Comparison of ENCODE assay signal across 10 cellular contexts in genomic region chr14:96090441-96091148, GRCh38. TPM values are rescaled to one million over a fixed set of nuclear protein-coding genes. Genes with fewer than 3 reads are reported as not detected.
DNase-seq lines count a peak whose midpoint lies in the region; TF ChIP-seq lines count a peak whose summit lies in the region.
"Had no signal": no experiment of that assay in that cellular context is flagged by ENCODE, and none has a peak within 500 bp of the region (broad histone marks: within the 10 kb centered on the region; RNA-seq: fewer than 3 reads in every experiment).

No MANE protein-coding gene starts in this region.

- H3K27ac ChIP-seq in PC-9 = no peak overlapping the region

- BruUV-seq in PC-9 (replicated peaks; lab: Mats Ljungman, UMichigan) = no TSS peak

- POLR2A ChIA-PET in PC-9 (lab: Charles Lee; ENCODE audit: unreplicated experiment) = no interaction called here

- H3K4me2 ChIP-seq in PC-9 = no peak overlapping the region

- H3K79me2 ChIP-seq in PC-9 (ENCODE audit: low read depth) = no peaks in the 10 kb centered on the region

- in situ Hi-C loops in HAP-1 (cut with MboI; ENCODE audit: low sequenced_read_pairs) = loop anchor here (10.0 kb wide), 1 partner anchor 324 kb away; no protein-coding TSS in a partner anchor

- H3K9me3 ChIP-seq in HAP-1 (no peaks in the 10 kb centered on the region), PC-9 (ENCODE audit: insufficient read depth, low read depth) (no peaks in the 10 kb centered on the region)

- H3K4me3 ChIP-seq in HAP-1 = no peak overlapping the region
- no peak overlapping the region for H3K4me3 ChIP-seq in PC-9
- H3K4me3 ChIP-seq: K562 had no signal

- H2AFZ ChIP-seq in PC-9 = no peak overlapping the region

- H4K20me1 ChIP-seq in PC-9 (ENCODE audit: insufficient read depth) = no peaks in the 10 kb centered on the region

- intact Hi-C loops in head of caudate nucleus (cut with DNase I) (loop anchor here (5.0 kb wide), 2 partner anchors 48 to 528 kb away; no protein-coding TSS in a partner anchor), PC-9 (cut with micrococcal nuclease; ENCODE audit: unreplicated experiment) (no loop called here)

- TF ChIP-seq CTCF in PC-9 (conservative IDR thresholded peaks at IDR 0.05) = no peak

- CTCF ChIA-PET in PC-9 (lab: Charles Lee) = no interaction called here

- no peaks in the 10 kb centered on the region for H3K4me1 ChIP-seq in HAP-1
- H3K4me1 ChIP-seq in PC-9 (replicated peaks; ENCODE audit: insufficient read depth) = peaks cover 53% of the 10 kb centered on the region

- no peaks in the 10 kb centered on the region for H3K36me3 ChIP-seq in HAP-1 (replicated peaks)
- H3K36me3 ChIP-seq in PC-9 (ENCODE audit: low read depth) = no peaks in the 10 kb centered on the region

- DNase-seq in HAP-1 (ENCODE audit: low spot score in 2 of 2) = peak; percentile 2 to 54
- DNase-seq in NCI-H774 (lab: John Stamatoyannopoulos, UW) = peak; percentile 17
- peak; percentile 23 to 86 (median 63) for DNase-seq in head of caudate nucleus
- DNase-seq in smooth muscle cell of the brain vasculature (ENCODE audit: low read depth, low spot score) = peak; percentile 35
- no peak for DNase-seq in PC-9
- DNase-seq in SW 1271 (lab: John Stamatoyannopoulos, UW) = no peak
- no peak for DNase-seq in activated T-cell treated with anti-CD3 and anti-CD28 coated beads, Interleukin-2, amount 50 U/mL, for 48 hours
- no peak for DNase-seq in GM19240 (ENCODE audit: insufficient read length, low spot score)
- DNase-seq: activated gamma-delta T cell had no signal

- H3K27me3 ChIP-seq in HAP-1 (ENCODE audit: low read depth) (no peaks in the 10 kb centered on the region), PC-9 (ENCODE audit: insufficient read depth, low read depth) (no peaks in the 10 kb centered on the region)

- H3K9me2 ChIP-seq in PC-9 (ENCODE audit: insufficient read depth) = no peaks in the 10 kb centered on the region

- peaks cover 9% of the 10 kb centered on the region; the same call in 1 of the 2 replicates for H3F3A ChIP-seq in PC-9 (ENCODE audit: insufficient read depth, low read depth)

RNA-seq across cellular contexts. Expression of gene C14orf132, which starts 51.4 kb away (rescaled TPM):
- not detected in 2 replicates for total RNA-seq in PC-9 (2021)
- total RNA-seq: K562 had no signal

Comparison
In these comparisons a context has a peak if more than half of its experiments do, and no peak if none do; other contexts are left out.
1. DNase-seq: peak in HAP-1 (2 of 2), NCI-H774 (single experiment), head of caudate nucleus (42 of 42) and smooth muscle cell of the brain vasculature (single experiment); none in PC-9 (0 of 2), SW 1271 (0 of 2), activated T-cell treated with anti-CD3 and anti-CD28 coated beads, Interleukin-2, amount 50 U/mL, for 48 hours (0 of 2) and GM19240 (single experiment).